9 cellular contexts compared by ENCODE assay signal in genomic region chr2:98769784-98770183, GRCh38. TPM values are rescaled to one million over a fixed set of nuclear protein-coding genes. Genes with fewer than 3 reads are reported as not detected.
DNase-seq lines count a peak whose midpoint lies in the region; ATAC-seq and TF ChIP-seq lines count a peak whose summit lies in the region.
"Had no signal": no experiment of that assay in that cellular context is flagged by ENCODE, and none has a peak within 500 bp of the region (broad histone marks: within the 10 kb centered on the region; RNA-seq: fewer than 3 reads in every experiment).

No MANE protein-coding gene starts in this region.

- peak overlapping the region; percentile 75 to 99 (median 85) for H3K4me2 ChIP-seq in BLaER1 treated with 17β-estradiol and CSF1 and Interleukin-3, amounts not matched to agents 10 nM and 100 nM

- intact Hi-C loops in A673 (cut with micrococcal nuclease; ENCODE audit: unreplicated experiment): no loop called here

- H3K27ac ChIP-seq in BLaER1 treated with 17β-estradiol and CSF1 and Interleukin-3, amounts not matched to agents 10 nM and 100 nM: peak overlapping the region; percentile 31 to 96 (median 90); a peak in 19 of 22 replicates
- no peak overlapping the region for H3K27ac ChIP-seq in A673 (ENCODE audit: low read depth, low read length, poor library complexity, severe bottlenecking)
- H3K27ac ChIP-seq in right atrium auricular region: no peak overlapping the region

- TF ChIP-seq CTCF in A673 (conservative IDR thresholded peaks at IDR 0.05; ENCODE audit: low read depth, low read length): no peak
- TF ChIP-seq CTCF in right atrium auricular region (IDR thresholded peaks at IDR 0.05): no peak

- no peaks in the 10 kb centered on the region for H4K20me1 ChIP-seq in BLaER1 treated with 17β-estradiol and CSF1 and Interleukin-3, amounts not matched to agents 10 nM and 100 nM

- DNase-seq in NCI-H1092 (lab: John Stamatoyannopoulos, UW): peak; percentile 81
- DNase-seq in T-cell: peak in 29 of 34 experiments; percentile 10 to 49 (median 31)
- DNase-seq in effector memory CD8-positive, alpha-beta T cell: no peak
- DNase-seq in A673 (ENCODE audit: low spot score): no peak
- DNase-seq in right atrium auricular region (ENCODE audit: low spot score): no peak
- DNase-seq: NCI-H82 had no signal

- no TSS peak for BruUV-seq in A673 (replicated peaks; lab: Mats Ljungman, UMichigan)

- no peaks in the 10 kb centered on the region for H3K27me3 ChIP-seq in BLaER1 treated with 17β-estradiol and CSF1 and Interleukin-3, amounts not matched to agents 10 nM and 100 nM
- H3K27me3 ChIP-seq in A673 (replicated peaks; ENCODE audit: insufficient read depth, low read depth, low read length, poor library complexity) (no peaks in the 10 kb centered on the region), right atrium auricular region (no peaks in the 10 kb centered on the region)

- no peaks in the 10 kb centered on the region for H3K36me3 Mint-ChIP-seq in T-cell
- peaks cover 32% of the 10 kb centered on the region for H3K36me3 Mint-ChIP-seq in effector memory CD8-positive, alpha-beta T cell (ENCODE audit: insufficient read depth)

- peaks cover 93 to 100% (median 99%) of the 10 kb centered on the region in 10 experiments for H3K4me1 ChIP-seq in BLaER1 treated with 17β-estradiol and CSF1 and Interleukin-3, amounts not matched to agents 10 nM and 100 nM
- no peaks in the 10 kb centered on the region for H3K4me1 ChIP-seq in A673 (ENCODE audit: insufficient read depth, low read length, poor library complexity, severe bottlenecking)
- H3K4me1 ChIP-seq in right atrium auricular region: peaks cover 0 to 25% of the 10 kb centered on the region in 2 donors

- no peaks in the 10 kb centered on the region for H3K27me3 Mint-ChIP-seq in T-cell
- H3K27me3 Mint-ChIP-seq in effector memory CD8-positive, alpha-beta T cell: no peaks in the 10 kb centered on the region

- peak overlapping the region in 7 of 10 experiments; percentile 15 to 63 (median 47); a peak in 12 of 20 replicates for H3K4me3 ChIP-seq in BLaER1 treated with 17β-estradiol and CSF1 and Interleukin-3, amounts not matched to agents 10 nM and 100 nM
- no peak overlapping the region for H3K4me3 ChIP-seq in A673 (ENCODE audit: low read depth, low read length, poor library complexity, severe bottlenecking)
- no peak overlapping the region for H3K4me3 ChIP-seq in right atrium auricular region

- H3K9me3 ChIP-seq in BLaER1 treated with 17β-estradiol and CSF1 and Interleukin-3, amounts not matched to agents 10 nM and 100 nM (replicated peaks in 1 of 11): peaks cover 0 to 10% (median 0%) of the 10 kb centered on the region in 11 experiments; a peak in 4 of 22 replicates
- H3K9me3 ChIP-seq in A673 (ENCODE audit: low read depth, low read length, poor library complexity, severe bottlenecking): no peaks in the 10 kb centered on the region
- no peaks in the 10 kb centered on the region for H3K9me3 ChIP-seq in right atrium auricular region

- H3K9ac ChIP-seq in BLaER1 treated with 17β-estradiol and CSF1 and Interleukin-3, amounts not matched to agents 10 nM and 100 nM: peak overlapping the region in 9 of 11 experiments; percentile 20 to 75 (median 58); a peak in 17 of 22 replicates

- CTCF ChIA-PET in T-cell (lab: Charles Lee) (no interaction called here), A673 (lab: Charles Lee) (no interaction called here)

- H3K9me3 Mint-ChIP-seq in T-cell: no peaks in the 10 kb centered on the region
- no peaks in the 10 kb centered on the region for H3K9me3 Mint-ChIP-seq in effector memory CD8-positive, alpha-beta T cell

- POLR2A ChIA-PET in T-cell (lab: Charles Lee) (interaction anchor here in 1 of 2 donors (0.6 kb wide), 1 partner anchor 152 kb away, joined by 3 read pairs; no protein-coding TSS in a partner anchor), A673 (lab: Charles Lee; ENCODE audit: low non-redundant PET) (no interaction called here)

- ATAC-seq in T-cell (replicated peaks in 1 of 4) (no peak), HG03571 (IDR thresholded peaks at IDR 0.05; ENCODE audit: unreplicated experiment) (no peak), HG03432 (IDR thresholded peaks at IDR 0.05; ENCODE audit: unreplicated experiment) (no peak)
- ATAC-seq in effector memory CD8-positive, alpha-beta T cell (replicated peaks): no peak

- peak overlapping the region; percentile 99 to 100 for H3K27ac Mint-ChIP-seq in T-cell
- H3K27ac Mint-ChIP-seq in effector memory CD8-positive, alpha-beta T cell: peak overlapping the region; percentile 94 to 97

- peaks cover 0 to 20% (median 0%) of the 10 kb centered on the region in 11 experiments; a peak in 5 of 22 replicates for H3K36me3 ChIP-seq in BLaER1 treated with 17β-estradiol and CSF1 and Interleukin-3, amounts not matched to agents 10 nM and 100 nM
- H3K36me3 ChIP-seq in A673 (ENCODE audit: insufficient read depth, low read length, poor library complexity, severe bottlenecking) (no peaks in the 10 kb centered on the region), right atrium auricular region (no peaks in the 10 kb centered on the region)

- peak overlapping the region; percentile 83 to 98 (median 89) for H3K4me3 Mint-ChIP-seq in T-cell
- peak overlapping the region; percentile 82 to 86 for H3K4me3 Mint-ChIP-seq in effector memory CD8-positive, alpha-beta T cell

- peaks cover 89 to 94% (median 89%) of the 10 kb centered on the region in 3 donors for H3K4me1 Mint-ChIP-seq in T-cell
- H3K4me1 Mint-ChIP-seq in effector memory CD8-positive, alpha-beta T cell (ENCODE audit: low read depth in 2 of 2): peaks cover 65 to 68% of the 10 kb centered on the region in 2 donors

RNA-seq across cellular contexts. Expression of gene MGAT4A, which starts 38.9 kb away (rescaled TPM):
- total RNA-seq in T-cell: 100 to 1,000 TPM; 185 to 220 (median 199) TPM
- 0.09 and 0.39 TPM in 2 replicates for total RNA-seq in A673 (2021)
- 10 to 100 TPM; 13.2 to 37.4 TPM for total RNA-seq in right atrium auricular region

Comparison
In these comparisons a context has a peak if more than half of its experiments do, and no peak if none do; other contexts are left out.
1. H3K27ac ChIP-seq: peak in BLaER1 treated with 17β-estradiol and CSF1 and Interleukin-3, amounts not matched to agents 10 nM and 100 nM (11 of 11); none in A673 (single experiment) and right atrium auricular region (0 of 2).
2. H3K4me3 ChIP-seq: peak in BLaER1 treated with 17β-estradiol and CSF1 and Interleukin-3, amounts not matched to agents 10 nM and 100 nM (7 of 10); none in A673 (single experiment) and right atrium auricular region (0 of 2).
3. DNase-seq: peak in NCI-H1092 (single experiment) and T-cell (29 of 34); none in effector memory CD8-positive, alpha-beta T cell (0 of 3), A673 (single experiment) and right atrium auricular region (single experiment).
4. RNA of gene MGAT4A, which starts 38.9 kb away (total RNA-seq): 185 to 220 TPM in T-cell and 13.2 to 37.4 TPM in right atrium auricular region; 0.09 to 0.39 TPM in A673; every median in the first group is over 10 times any median in the second.